ENCODE assay signal across 9 cellular contexts in the genomic region with DNA sequence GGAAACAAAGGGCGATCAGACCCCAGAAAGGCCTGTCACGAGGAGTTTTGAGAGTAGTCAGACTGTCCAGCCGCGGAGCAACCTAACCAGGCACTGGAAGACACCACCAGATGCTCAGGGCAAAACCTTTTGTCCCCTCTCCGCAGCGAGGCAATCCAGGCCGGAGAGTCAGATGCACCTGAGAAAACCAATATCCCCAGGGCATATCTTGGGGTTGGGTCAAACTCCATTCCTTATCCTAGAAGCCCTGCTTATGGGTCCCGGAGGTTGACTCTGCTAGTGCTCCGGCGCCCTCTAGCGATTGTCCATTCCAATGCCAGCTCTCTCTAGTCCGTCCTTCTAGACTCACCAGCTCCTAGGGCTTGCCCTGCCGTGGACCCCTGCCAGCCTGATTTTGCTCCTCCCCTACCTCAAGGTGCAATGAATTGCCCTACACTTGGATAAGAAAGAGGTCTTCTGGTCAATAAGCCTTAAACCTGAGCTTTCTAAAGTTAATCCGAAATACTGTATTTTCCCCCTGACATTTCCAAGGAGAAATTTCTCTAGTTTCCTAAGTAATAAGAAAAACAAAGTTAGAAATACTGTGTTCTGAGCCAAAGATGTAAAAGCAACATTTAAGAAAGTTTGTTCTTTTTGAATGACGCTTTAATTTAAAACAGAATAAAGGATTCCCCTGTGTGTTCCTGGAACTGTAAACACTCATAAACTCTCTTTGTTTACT. TPM values are rescaled to one million over a fixed set of nuclear protein-coding genes. Genes with fewer than 3 reads are reported as not detected.
A peak's percentile ranks its signal among the peaks of the same experiment; 100 is the strongest.
DNase-seq lines count a peak whose midpoint lies in the region; ATAC-seq and TF ChIP-seq lines count a peak whose summit lies in the region.
"Had no signal": no experiment of that assay in that cellular context is flagged by ENCODE, and none has a peak within 500 bp of the region (broad histone marks: within the 10 kb centered on the region; RNA-seq: fewer than 3 reads in every experiment).

No MANE protein-coding gene starts in this region.

- CTCF ChIA-PET in A673 (lab: Charles Lee), result interaction anchor here (0.7 to 1.7 kb wide), 10 partner anchors 9 to 558 kb away, joined by 3 to 18 read pairs (median 4); no protein-coding TSS in a partner anchor

- H3K27ac ChIP-seq in A673 (ENCODE audit: low read depth, low read length, poor library complexity, severe bottlenecking) (no peak overlapping the region), WERI-Rb-1 (no peak overlapping the region)
- H3K27ac ChIP-seq: skin epidermis had no signal

- H3K27me3 ChIP-seq in A673 (replicated peaks; ENCODE audit: insufficient read depth, low read depth, low read length, poor library complexity) (peaks cover 4% of the 10 kb centered on the region), WERI-Rb-1 (ENCODE audit: insufficient read depth, low read depth, severe bottlenecking) (no peaks in the 10 kb centered on the region)

- H3K36me3 ChIP-seq in A673 (ENCODE audit: insufficient read depth, low read length, poor library complexity, severe bottlenecking), result no peaks in the 10 kb centered on the region
- no peaks in the 10 kb centered on the region for H3K36me3 ChIP-seq in WERI-Rb-1

- BruUV-seq in A673 (replicated peaks; lab: Mats Ljungman, UMichigan), result no TSS peak

- TF ChIP-seq CTCF in A673 (conservative IDR thresholded peaks at IDR 0.05; ENCODE audit: low read depth, low read length) (peak; percentile 92), WERI-Rb-1 (IDR thresholded peaks at IDR 0.05; ENCODE audit: low read depth, low read length) (peak; percentile 92)

- H3K9me3 ChIP-seq in A673 (ENCODE audit: low read depth, low read length, poor library complexity, severe bottlenecking) (no peaks in the 10 kb centered on the region), WERI-Rb-1 (ENCODE audit: severe bottlenecking) (no peaks in the 10 kb centered on the region)

- POLR2A ChIA-PET in A673 (lab: Charles Lee; ENCODE audit: low non-redundant PET), result interaction anchor here (1.1 kb wide), 1 partner anchor 233 kb away, joined by 3 read pairs; no protein-coding TSS in a partner anchor

- H3K4me3 ChIP-seq in A673 (ENCODE audit: low read depth, low read length, poor library complexity, severe bottlenecking) (no peak overlapping the region), WERI-Rb-1 (ENCODE audit: low read depth, low read length) (no peak overlapping the region)
- H3K4me3 ChIP-seq: skin epidermis had no signal

- DNase-seq in A673 (ENCODE audit: low spot score), result peak; percentile 91
- DNase-seq in NCI-H2171 treated with DMSO at 0.1 percent for 48 hours (lab: John Stamatoyannopoulos, UW), result peak; percentile 85
- peak; percentile 91 for DNase-seq in WERI-Rb-1
- DNase-seq in cerebellum (ENCODE audit: low spot score), result peak; percentile 36
- DNase-seq in kidney tubule cell (ENCODE audit: low spot score), result peak; percentile 74
- peak; percentile 68 to 71 for DNase-seq in stimulated activated CD4-positive, alpha-beta T cell treated with anti-CD3 and anti-CD28 coated beads, Interleukin-2, amount 100 ng/mL, for 48 hours

- intact Hi-C loops in A673 (cut with micrococcal nuclease; ENCODE audit: unreplicated experiment), result loop anchor here (1.0 to 5.0 kb wide), 4 partner anchors 182 to 977 kb away; no protein-coding TSS in a partner anchor

- peaks cover 11% of the 10 kb centered on the region for H3K4me1 ChIP-seq in A673 (ENCODE audit: insufficient read depth, low read length, poor library complexity, severe bottlenecking)

- ATAC-seq in GM18511 (IDR thresholded peaks at IDR 0.05; ENCODE audit: unreplicated experiment) (peak; percentile 80), HG03103 (IDR thresholded peaks at IDR 0.05; ENCODE audit: low read depth, unreplicated experiment) (peak; percentile 84)

RNA-seq across cellular contexts. Expression of gene CPNE4, which starts 5.5 kb away (rescaled TPM):
- total RNA-seq in A673 (2021), result 2.9 and 5.7 TPM in 2 replicates
- 18.0 TPM for total RNA-seq in cerebellum

Comparison
In these comparisons a context has a peak if more than half of its experiments do, and no peak if none do; other contexts are left out.
1. DNase-seq: peak in every context shown above with its lines; median percentile 91 in A673; 91 in WERI-Rb-1; 85 in NCI-H2171 treated with DMSO at 0.1 percent for 48 hours; 74 in kidney tubule cell; 70 in stimulated activated CD4-positive, alpha-beta T cell treated with anti-CD3 and anti-CD28 coated beads, Interleukin-2, amount 100 ng/mL, for 48 hours; 36 in cerebellum.